Comparison of ENCODE assay signal across 8 cellular contexts in genomic region chr10:7787857-7788639, GRCh38. TPM values are rescaled to one million over a fixed set of nuclear protein-coding genes. Genes with fewer than 3 reads are reported as not detected.
DNase-seq lines count a peak whose midpoint lies in the region; TF ChIP-seq lines count a peak whose summit lies in the region.

TSS of gene ATP5F1C (plus strand) at chr10:7788177. CDS start at chr10:7788208, 31 bp downstream.
TSS of gene KIN (minus strand) at chr10:7787993. CDS start at chr10:7787933, 60 bp downstream.

- POLR2A ChIA-PET in activated CD8-positive, alpha-beta memory T cell treated with anti-CD3 and anti-CD28 coated beads for 36 hours (lab: Charles Lee): interaction anchor here (2.8 kb wide), 1 partner anchor 29 kb away, joined by 23 read pairs; the partner anchor contains the start of gene TAF3

- peak within 1 kb of the TSS; percentile 90 for H3K9ac ChIP-seq in endocrine pancreas (ENCODE audit: control insufficient read depth, insufficient read depth, low read length)
- H3K9ac ChIP-seq in mesendoderm (ENCODE audit: low read length): peak within 1 kb of the TSS; percentile 94

- H3K9me3 ChIP-seq in endocrine pancreas (ENCODE audit: control insufficient read depth, low read length): no peaks in the 10 kb centered on the region

- no peak within 1 kb of the TSS for H3K27ac ChIP-seq in mesendoderm (ENCODE audit: low read depth, low read length)

- TF ChIP-seq CTCF in GM20000 (IDR thresholded peaks at IDR 0.05; ENCODE audit: extremely low read depth, missing control alignments): no peak

- peak within 1 kb of the TSS; percentile 58 for H4K8ac ChIP-seq in mesendoderm (ENCODE audit: low read depth, low read length)

- H3K4me3 ChIP-seq in endocrine pancreas (ENCODE audit: control insufficient read depth, insufficient read depth, low read length) (peak within 1 kb of the TSS; percentile 87), mesendoderm (ENCODE audit: low read length) (peak within 1 kb of the TSS; percentile 65)

- peak within 1 kb of the TSS; percentile 16 for H3K18ac ChIP-seq in mesendoderm (ENCODE audit: low read length)

- H3K79me1 ChIP-seq in mesendoderm (ENCODE audit: low read length): peaks cover 27% of the 10 kb centered on the region

- CTCF ChIA-PET in activated CD8-positive, alpha-beta memory T cell treated with anti-CD3 and anti-CD28 coated beads for 36 hours (lab: Charles Lee): no interaction called here

- H3K4me1 ChIP-seq in endocrine pancreas (ENCODE audit: control insufficient read depth, insufficient read depth, low read length) (peaks cover 25% of the 10 kb centered on the region), mesendoderm (ENCODE audit: control insufficient read depth, low read depth, low read length) (no peaks in the 10 kb centered on the region)

- H3K23ac ChIP-seq in mesendoderm (ENCODE audit: low read length): peak within 1 kb of the TSS; percentile 29

- no peak within 1 kb of the TSS for H2BK15ac ChIP-seq in mesendoderm (replicated peaks; ENCODE audit: low read depth)

- H3K27me3 ChIP-seq in endocrine pancreas (ENCODE audit: control insufficient read depth, insufficient read depth, low read length): no peaks in the 10 kb centered on the region
- H3K27me3 ChIP-seq in mesendoderm (ENCODE audit: insufficient read depth, low read length, poor library complexity): no peaks in the 10 kb centered on the region

- DNase-seq in COLO829 (ENCODE audit: low spot score) (peak; percentile 98), GM20000 (ENCODE audit: low spot score) (peak; percentile 98), HS-5 (ENCODE audit: low read depth) (peak; percentile 63), mesendoderm (peak; percentile 98)
- DNase-seq in NK-92 treated with Interleukin-12 subunit alpha and Interleukin-12 subunit beta, amount 100 ng/mL, for 24 hours (lab: John Stamatoyannopoulos, UW): peak; percentile 85
- peak; percentile 95 for DNase-seq in stimulated activated CD8-positive, alpha-beta memory T cell treated with anti-CD3 and anti-CD28 coated beads, Interleukin-15, amount 100 ng/mL, for 1 hour (ENCODE audit: low read depth)

- no peak within 1 kb of the TSS for H2BK5ac ChIP-seq in mesendoderm (ENCODE audit: low read length)

- H2BK120ac ChIP-seq in mesendoderm (ENCODE audit: low read depth, low read length): no peak within 1 kb of the TSS

- peak within 1 kb of the TSS; percentile 22 for H3K4ac ChIP-seq in mesendoderm (ENCODE audit: low read depth, low read length)

- peaks cover 71% of the 10 kb centered on the region for H3K79me2 ChIP-seq in mesendoderm (ENCODE audit: control insufficient read depth, insufficient read depth, low read length)

- no peak within 1 kb of the TSS for H2AK5ac ChIP-seq in mesendoderm (ENCODE audit: low read length)

- no peak within 1 kb of the TSS for H4K5ac ChIP-seq in mesendoderm (ENCODE audit: low read length)

- H3K56ac ChIP-seq in mesendoderm (ENCODE audit: low read length): peak within 1 kb of the TSS; percentile 99

- H3K36me3 ChIP-seq in endocrine pancreas (ENCODE audit: control insufficient read depth, insufficient read depth, low read length): no peaks in the 10 kb centered on the region
- no peaks in the 10 kb centered on the region for H3K36me3 ChIP-seq in mesendoderm (ENCODE audit: control insufficient read depth, insufficient read depth, low read length)

- peak within 1 kb of the TSS; percentile 96 for H3K4me2 ChIP-seq in mesendoderm (ENCODE audit: low read length)

- WGBS in mesendoderm (ENCODE audit: extremely low coverage, insufficient coverage, low lambda C conversion rate): no CpG with 5 or more reads among the region's 59 CpGs

RNA-seq across cellular contexts. Expression of gene ATP5F1C, which starts in this region (rescaled TPM):
- 100 to 1,000 TPM; 293 to 296 TPM for total RNA-seq in activated CD8-positive, alpha-beta memory T cell treated with anti-CD3 and anti-CD28 coated beads for 36 hours
- 435 TPM for polyA plus RNA-seq in mesendoderm (2013, experiment 1 of 2)
- polyA plus RNA-seq in mesendoderm (2013, experiment 2 of 2): 440 TPM

RNA-seq across cellular contexts. Expression of gene KIN, which starts in this region (rescaled TPM):
- total RNA-seq in activated CD8-positive, alpha-beta memory T cell treated with anti-CD3 and anti-CD28 coated beads for 36 hours: 10 to 100 TPM; 13.9 to 15.9 TPM
- 20.3 TPM for polyA plus RNA-seq in mesendoderm (2013, experiment 1 of 2)
- polyA plus RNA-seq in mesendoderm (2013, experiment 2 of 2): 21.7 TPM
